9 cellular contexts compared by ENCODE assay signal in the genomic region with DNA sequence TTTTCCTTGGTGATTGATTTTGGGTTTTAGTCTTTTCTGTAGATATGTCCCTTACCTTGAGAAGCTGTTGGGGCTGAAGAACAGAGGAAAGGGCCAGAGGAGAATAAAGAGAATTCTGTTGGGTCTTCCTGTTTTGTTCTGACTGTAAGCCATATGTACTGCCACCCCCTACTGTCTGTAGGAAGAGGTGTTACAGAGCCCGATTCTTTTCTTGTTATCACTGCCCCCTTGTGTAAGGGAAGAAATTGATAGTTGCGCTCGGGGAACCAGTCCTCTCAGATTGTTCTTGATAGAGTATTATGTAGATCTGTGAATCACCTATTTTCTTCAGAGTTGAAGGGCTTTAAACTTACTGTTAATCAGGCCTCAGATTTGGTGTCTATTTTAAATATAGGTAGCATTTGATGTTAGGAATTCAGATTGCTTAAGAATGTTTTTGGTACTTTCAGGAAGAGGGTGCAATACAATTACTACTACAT. TPM values are rescaled to one million over a fixed set of nuclear protein-coding genes. Genes with fewer than 3 reads are reported as not detected.
DNase-seq lines count a peak whose midpoint lies in the region; ATAC-seq, FAIRE-seq and TF ChIP-seq lines count a peak whose summit lies in the region.
"Had no signal": no experiment of that assay in that cellular context is flagged by ENCODE, and none has a peak within 500 bp of the region (broad histone marks: within the 10 kb centered on the region; RNA-seq: fewer than 3 reads in every experiment).

No MANE protein-coding gene starts in this region.

- H3K4me3 ChIP-seq in epithelial cell of esophagus (ENCODE audit: low read length) (peak overlapping the region; percentile 83), thoracic aorta (peak overlapping the region; percentile 12)

- no peaks in the 10 kb centered on the region for H3K9me3 Mint-ChIP-seq in naive B cell
- H3K9me3 Mint-ChIP-seq: dendritic cell treated with granulocyte-macrophage colony-stimulating factor and Interleukin-4, amounts not matched to agents 40 ng/mL and 50 ng/mL, for 4 days had no signal

- FAIRE-seq in GM19239 (lab: Jason Lieb, UNC) = peak; percentile 92

- TF ChIP-seq CTCF in epithelial cell of esophagus (IDR thresholded peaks at IDR 0.05; ENCODE audit: insufficient read depth, low read depth, low read length, missing control alignments) (peak; percentile 96), thoracic aorta (IDR thresholded peaks at IDR 0.05) (peak; percentile 73)

- no peaks in the 10 kb centered on the region for H3K27me3 Mint-ChIP-seq in naive B cell

- no peak overlapping the region for H3K27ac ChIP-seq in thoracic aorta

- H3K36me3 Mint-ChIP-seq in naive B cell = no peaks in the 10 kb centered on the region

- peaks cover 9 to 22% of the 10 kb centered on the region in 2 donors for H3K4me1 ChIP-seq in thoracic aorta (ENCODE audit: control insufficient read depth in 1 of 2, low read depth in 2 of 2)

- H3K36me3 ChIP-seq in thoracic aorta = no peaks in the 10 kb centered on the region

- no peak overlapping the region for H3K27ac Mint-ChIP-seq in naive B cell
- H3K27ac Mint-ChIP-seq: dendritic cell treated with granulocyte-macrophage colony-stimulating factor and Interleukin-4, amounts not matched to agents 40 ng/mL and 50 ng/mL, for 4 days had no signal

- ATAC-seq in HG03565 (IDR thresholded peaks at IDR 0.05; ENCODE audit: unreplicated experiment) = peak; percentile 70
- peak; percentile 56 to 60 for ATAC-seq in naive B cell (ENCODE audit: low read depth in 2 of 2)
- ATAC-seq in thoracic aorta (ENCODE audit: insufficient number of reproducible peaks, low FRiP score, low read depth) = no peak

- peaks cover 20 to 25% (median 22%) of the 10 kb centered on the region in 3 donors for H3K4me1 Mint-ChIP-seq in naive B cell

- no peaks in the 10 kb centered on the region for H3K27me3 ChIP-seq in thoracic aorta (replicated peaks; ENCODE audit: insufficient read depth)

- no peaks in the 10 kb centered on the region for H3K9me3 ChIP-seq in thoracic aorta

- H3K4me3 Mint-ChIP-seq in naive B cell = peak overlapping the region; percentile 13 to 77 (median 47)
- H3K4me3 Mint-ChIP-seq: dendritic cell treated with granulocyte-macrophage colony-stimulating factor and Interleukin-4, amounts not matched to agents 40 ng/mL and 50 ng/mL, for 4 days had no signal

- DNase-seq in CD1c-positive myeloid dendritic cell (ENCODE audit: extremely low spot score) (peak; percentile 88), GM19239 (ENCODE audit: insufficient read length, low spot score) (peak; percentile 75), NCI-H524 treated with DMSO at 0.1 percent for 48 hours (lab: John Stamatoyannopoulos, UW) (peak; percentile 85), epithelial cell of esophagus (ENCODE audit: low read depth) (peak; percentile 94), naive B cell (peak; percentile 71), thoracic aorta (ENCODE audit: low spot score) (no peak)
- peak; percentile 25 to 50 for DNase-seq in activated CD4-positive, alpha-beta T cell treated with anti-CD3 and anti-CD28 coated beads, Interleukin-2, amount 50 U/mL, for 48 hours

RNA-seq across cellular contexts. Expression of a gene that starts 2.4 kb away (rescaled TPM):
- polyA plus RNA-seq in naive B cell (ENCODE audit: low read depth in 6 of 6) = 1 to 10 TPM in 4 of 6 donors, under 1 TPM in 2; 0.65 to 5.2 (median 1.2) TPM
- total RNA-seq in thoracic aorta = 10 to 100 TPM; 19.6 to 42.7 TPM
